ENCODE assay signal across 8 cellular contexts in genomic region chr4:8391972-8392371, GRCh38. TPM values are rescaled to one million over a fixed set of nuclear protein-coding genes. Genes with fewer than 3 reads are reported as not detected.
DNase-seq lines count a peak whose midpoint lies in the region; ATAC-seq, FAIRE-seq and TF ChIP-seq lines count a peak whose summit lies in the region.

No MANE protein-coding gene starts in this region.

- DNase-seq in RPMI7951 (ENCODE audit: low read depth): peak; percentile 91
- peak; percentile 52 for DNase-seq in left cardiac atrium
- peak in 1 of 2 donors; percentile 47 for DNase-seq in tibial artery
- DNase-seq in NCI-H1436 treated with DMSO at 0.1 percent for 48 hours (lab: John Stamatoyannopoulos, UW): no peak
- no peak for DNase-seq in SK-N-DZ (ENCODE audit: low spot score)
- DNase-seq in D721Med (ENCODE audit: insufficient read length, low spot score): no peak

- intact Hi-C loops in left cardiac atrium (cut with DNase I) (no loop called here), tibial artery (cut with DNase I; ENCODE audit: low total_unique reads) (no loop called here)

- TF ChIP-seq CTCF in tibial artery (IDR thresholded peaks at IDR 0.05) (no peak), D721Med (IDR thresholded peaks at IDR 0.05; ENCODE audit: insufficient read depth, missing control alignments) (no peak)

- H3K27ac ChIP-seq in tibial artery: peak overlapping the region; percentile 3 to 57

- peaks cover 0 to 23% (median 0%) of the 10 kb centered on the region in 4 donors for H3K4me1 ChIP-seq in tibial artery

- peak; percentile 63 for ATAC-seq in GM18519 (IDR thresholded peaks at IDR 0.05; ENCODE audit: low FRiP score, unreplicated experiment)
- peak; percentile 84 for ATAC-seq in HG02623 (IDR thresholded peaks at IDR 0.05; ENCODE audit: unreplicated experiment)
- peak; percentile 28 to 47 for ATAC-seq in left cardiac atrium

- H3K36me3 ChIP-seq in tibial artery: peaks cover 37 to 95% (median 78%) of the 10 kb centered on the region in 3 donors

- FAIRE-seq in D721Med (lab: Jason Lieb, UNC): no peak

- H3K27me3 ChIP-seq in tibial artery: no peaks in the 10 kb centered on the region

- H3K4me3 ChIP-seq in tibial artery: no peak overlapping the region

- H3K9me3 ChIP-seq in tibial artery: no peaks in the 10 kb centered on the region

RNA-seq across cellular contexts. Expression of gene ACOX3, which starts 48.6 kb away (rescaled TPM):
- 10.7 and 12.6 TPM in 2 replicates for total RNA-seq in RPMI7951 (2014; rRNA removed; shearing (Covaris generic))
- total RNA-seq in left cardiac atrium: 10 to 100 TPM; 32.8 to 66.1 TPM
- 10.2 and 10.7 TPM in 2 replicates for polyA plus RNA-seq in SK-N-DZ (2014; cell fraction: cytosol; rRNA removed)
- polyA plus RNA-seq in SK-N-DZ (2014; cell fraction: nucleus; rRNA removed): 8.0 and 12.6 TPM in 2 replicates

RNA-seq across cellular contexts. Expression of gene TRMT44, which starts 48.6 kb away (rescaled TPM):
- total RNA-seq in RPMI7951 (2014; rRNA removed; shearing (Covaris generic)): 7.8 and 9.6 TPM in 2 replicates
- 10 to 100 TPM in 1 of 2 donors, 1 to 10 TPM in 1; 8.8 to 13.6 TPM for total RNA-seq in left cardiac atrium
- polyA plus RNA-seq in SK-N-DZ (2014; cell fraction: cytosol; rRNA removed): 12.6 and 14.7 TPM in 2 replicates
- polyA plus RNA-seq in SK-N-DZ (2014; cell fraction: nucleus; rRNA removed): 26.7 and 31.3 TPM in 2 replicates

Comparison
In these comparisons a context has a peak if more than half of its experiments do, and no peak if none do; other contexts are left out.
1. DNase-seq: peak in RPMI7951 (single experiment) and left cardiac atrium (single experiment); none in NCI-H1436 treated with DMSO at 0.1 percent for 48 hours (single experiment), SK-N-DZ (single experiment) and D721Med (single experiment).
2. Peak in every context shown above with its lines, with median percentiles within 50 percentile points of each other: ATAC-seq.